Comparison of ENCODE assay signal across 1 cellular context in the genomic region with DNA sequence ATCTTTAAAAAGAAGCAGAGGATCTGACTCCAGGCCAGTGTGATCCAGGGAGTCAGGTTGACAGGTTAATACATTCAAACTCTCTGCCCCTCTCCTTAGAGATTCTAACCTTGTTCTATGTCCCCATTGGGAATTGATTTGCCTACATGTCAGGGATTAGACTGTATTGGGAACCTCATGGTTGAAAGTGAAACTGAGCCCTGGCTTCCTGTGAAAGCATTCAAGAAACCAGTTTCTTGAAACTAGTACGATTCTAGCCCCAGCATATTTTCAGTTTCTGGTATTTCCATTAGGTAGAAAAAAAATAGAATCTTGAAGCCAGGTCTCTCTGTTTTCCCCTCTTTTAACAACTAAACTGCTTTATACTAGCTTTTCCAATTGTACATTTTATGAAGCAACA.
TF ChIP-seq lines count a peak whose summit lies in the region.

No MANE protein-coding gene starts in this region.

TF ChIP-seq in IMR-90, 13 proteins besides CTCF, POLR2A, EP300 and RAD21:
- TF ChIP-seq RFX5 (IDR thresholded peaks at IDR 0.05; ENCODE audit: low read depth, low read length) (no peak), MXI1 (IDR thresholded peaks at IDR 0.05; ENCODE audit: borderline replicate concordance, low read depth, low read length) (no peak), MAZ (IDR thresholded peaks at IDR 0.05; ENCODE audit: borderline replicate concordance, low read depth, low read length) (no peak), NFE2L2 (IDR thresholded peaks at IDR 0.05; ENCODE audit: low read depth, low read length) (no peak), RCOR1 (IDR thresholded peaks at IDR 0.05; ENCODE audit: insufficient replicate concordance, low read length) (no peak), CHD1 (IDR thresholded peaks at IDR 0.05; ENCODE audit: low read depth, low read length) (no peak), BHLHE40 (IDR thresholded peaks at IDR 0.05; ENCODE audit: low read depth, low read length) (no peak), SMC3 (IDR thresholded peaks at IDR 0.05; ENCODE audit: low read depth, low read length) (no peak)
- TF ChIP-seq, protein P1, sequence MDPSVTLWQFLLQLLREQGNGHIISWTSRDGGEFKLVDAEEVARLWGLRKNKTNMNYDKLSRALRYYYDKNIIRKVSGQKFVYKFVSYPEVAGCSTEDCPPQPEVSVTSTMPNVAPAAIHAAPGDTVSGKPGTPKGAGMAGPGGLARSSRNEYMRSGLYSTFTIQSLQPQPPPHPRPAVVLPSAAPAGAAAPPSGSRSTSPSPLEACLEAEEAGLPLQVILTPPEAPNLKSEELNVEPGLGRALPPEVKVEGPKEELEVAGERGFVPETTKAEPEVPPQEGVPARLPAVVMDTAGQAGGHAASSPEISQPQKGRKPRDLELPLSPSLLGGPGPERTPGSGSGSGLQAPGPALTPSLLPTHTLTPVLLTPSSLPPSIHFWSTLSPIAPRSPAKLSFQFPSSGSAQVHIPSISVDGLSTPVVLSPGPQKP (IDR thresholded peaks at IDR 0.05; ENCODE audit: borderline replicate concordance, low read depth, low read length) = no peak
